1 cellular context compared by ENCODE assay signal in the genomic region with DNA sequence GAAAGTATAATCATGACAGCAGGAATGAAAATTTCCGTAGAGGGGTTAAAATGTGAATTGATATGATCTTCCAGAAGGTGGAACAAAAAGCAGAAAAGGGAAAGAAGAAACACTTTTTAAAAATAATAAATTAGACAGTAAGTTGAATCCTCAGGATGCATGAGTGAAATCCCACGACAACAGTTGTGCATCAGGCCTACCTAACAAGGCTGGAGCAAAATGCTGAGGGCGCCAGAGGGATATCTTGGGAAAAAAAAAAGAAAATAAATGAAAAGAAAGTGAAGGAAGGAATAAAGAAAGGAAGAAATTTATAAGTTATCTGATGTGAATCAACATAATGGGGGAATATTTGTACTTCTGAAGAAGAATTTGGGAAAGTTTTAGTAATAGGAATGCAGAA.
TF ChIP-seq lines count a peak whose summit lies in the region.

No MANE protein-coding gene starts in this region.

TF ChIP-seq in K562, 482 proteins besides CTCF, POLR2A, EP300 and RAD21:
- TF ChIP-seq TSC22D4 (tag; IDR thresholded peaks at IDR 0.05) (no peak), L3MBTL2 (IDR thresholded peaks at IDR 0.05) (no peak)
- TF ChIP-seq, protein P1, sequence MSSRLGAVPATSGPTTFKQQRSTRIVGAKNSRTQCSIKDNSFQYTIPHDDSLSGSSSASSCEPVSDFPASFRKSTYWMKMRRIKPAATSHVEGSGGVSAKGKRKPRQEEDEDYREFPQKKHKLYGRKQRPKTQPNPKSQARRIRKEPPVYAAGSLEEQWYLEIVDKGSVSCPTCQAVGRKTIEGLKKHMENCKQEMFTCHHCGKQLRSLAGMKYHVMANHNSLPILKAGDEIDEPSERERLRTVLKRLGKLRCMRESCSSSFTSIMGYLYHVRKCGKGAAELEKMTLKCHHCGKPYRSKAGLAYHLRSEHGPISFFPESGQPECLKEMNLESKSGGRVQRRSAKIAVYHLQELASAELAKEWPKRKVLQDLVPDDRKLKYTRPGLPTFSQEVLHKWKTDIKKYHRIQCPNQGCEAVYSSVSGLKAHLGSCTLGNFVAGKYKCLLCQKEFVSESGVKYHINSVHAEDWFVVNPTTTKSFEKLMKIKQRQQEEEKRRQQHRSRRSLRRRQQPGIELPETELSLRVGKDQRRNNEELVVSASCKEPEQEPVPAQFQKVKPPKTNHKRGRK (tag; IDR thresholded peaks at IDR 0.05), result 0 out of 2 replicates have a peak, but pooled peaks have one; percentile 37
